In the genomic region with DNA sequence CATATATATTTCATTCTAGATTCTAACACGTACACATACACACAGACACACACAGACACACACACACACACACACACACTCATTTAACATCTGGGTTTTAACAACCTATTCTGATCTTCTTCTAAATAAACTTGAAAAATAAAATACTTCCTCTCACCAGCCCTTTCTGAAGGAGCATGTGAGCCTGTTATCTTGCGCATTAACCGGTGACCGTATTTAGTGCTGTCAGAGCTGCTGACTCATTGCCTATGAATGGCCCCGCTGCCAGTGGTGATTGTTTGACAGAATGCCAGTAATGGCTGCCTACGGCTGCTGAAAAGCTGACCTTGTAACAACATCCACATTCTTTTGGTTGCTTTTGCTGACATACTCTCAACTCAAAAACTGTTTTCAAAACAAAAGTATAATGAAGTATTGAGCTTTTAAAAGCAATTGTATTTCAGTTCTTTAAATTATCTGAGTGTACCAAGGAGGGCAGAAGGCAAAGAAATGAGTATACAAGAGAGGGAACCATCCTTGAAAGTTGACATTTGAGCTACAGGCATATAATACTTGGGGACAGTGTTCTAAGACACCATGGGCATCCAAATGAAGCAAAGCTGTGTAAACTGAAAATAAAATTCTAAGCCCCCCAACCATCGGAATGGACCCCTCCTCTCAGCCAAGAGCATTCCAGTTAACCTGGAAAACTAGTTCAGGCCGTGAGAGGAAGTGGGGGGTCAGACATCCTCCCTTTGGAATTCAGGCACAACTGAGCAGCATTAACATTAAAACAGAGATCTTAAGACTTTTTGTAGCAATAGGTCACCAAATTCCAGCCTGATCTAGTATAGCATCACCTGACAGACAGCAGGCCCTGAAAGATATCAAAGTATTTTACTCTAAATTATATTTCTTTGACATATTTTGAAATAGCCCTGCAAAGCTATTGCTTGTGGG, we compare ENCODE assay signal across 8 cellular contexts. TPM values are rescaled to one million over a fixed set of nuclear protein-coding genes. Genes with fewer than 3 reads are reported as not detected.
DNase-seq lines count a peak whose midpoint lies in the region; ATAC-seq, FAIRE-seq and TF ChIP-seq lines count a peak whose summit lies in the region.

No MANE protein-coding gene starts in this region.

- H3K27ac ChIP-seq in psoas muscle: peak overlapping the region; percentile 93

- WGBS in psoas muscle, 3 donors: 13 to 21% (median 14%) methylated on average over 8 of the region's 8 CpGs

- no peaks in the 10 kb centered on the region for H3K27me3 ChIP-seq in psoas muscle (ENCODE audit: insufficient read depth in 3 of 3, low read length in 2 of 3)

- no peak for TF ChIP-seq CTCF in psoas muscle (IDR thresholded peaks at IDR 0.05)

- DNase-seq in NCI-H2081 (lab: John Stamatoyannopoulos, UW): peak; percentile 61 to 85
- DNase-seq in astrocyte of the hippocampus (ENCODE audit: low read depth, low spot score): peak; percentile 98
- DNase-seq in hepatic stellate cell (ENCODE audit: low spot score): peak; percentile 73
- peak; percentile 73 to 87 for DNase-seq in psoas muscle
- DNase-seq in stimulated activated naive CD8-positive, alpha-beta T cell treated with anti-CD3 and anti-CD28 coated beads, Interleukin-15, amount 100 ng/mL, for 72 hours: no peak
- DNase-seq in GM19240 (ENCODE audit: insufficient read length, low spot score): no peak

- no peak overlapping the region for H3K4me3 Mint-ChIP-seq in stimulated activated naive CD8-positive, alpha-beta T cell treated with anti-CD3 and anti-CD28 coated beads, Interleukin-15, amount 100 ng/mL, for 72 hours

- intact Hi-C loops in psoas muscle (cut with DNase I): loop anchor here (2.0 to 5.0 kb wide), 3 partner anchors 47 to 129 kb away; no protein-coding TSS in a partner anchor

- no peaks in the 10 kb centered on the region for H3K36me3 ChIP-seq in psoas muscle (ENCODE audit: insufficient read depth in 1 of 2, low read depth in 1 of 2)

- H3K9me3 ChIP-seq in psoas muscle: no peaks in the 10 kb centered on the region

- peaks cover 52% of the 10 kb centered on the region for H3K4me1 ChIP-seq in psoas muscle

- H3K27me3 Mint-ChIP-seq in stimulated activated naive CD8-positive, alpha-beta T cell treated with anti-CD3 and anti-CD28 coated beads, Interleukin-15, amount 100 ng/mL, for 72 hours: peaks cover 21% of the 10 kb centered on the region

- H3K9me3 Mint-ChIP-seq in stimulated activated naive CD8-positive, alpha-beta T cell treated with anti-CD3 and anti-CD28 coated beads, Interleukin-15, amount 100 ng/mL, for 72 hours: no peaks in the 10 kb centered on the region

- H3K4me1 Mint-ChIP-seq in stimulated activated naive CD8-positive, alpha-beta T cell treated with anti-CD3 and anti-CD28 coated beads, Interleukin-15, amount 100 ng/mL, for 72 hours: no peaks in the 10 kb centered on the region

- H3K4me3 ChIP-seq in psoas muscle: peak overlapping the region; percentile 45

- no peak overlapping the region for H3K27ac Mint-ChIP-seq in stimulated activated naive CD8-positive, alpha-beta T cell treated with anti-CD3 and anti-CD28 coated beads, Interleukin-15, amount 100 ng/mL, for 72 hours

- FAIRE-seq in G401.6 (lab: Jason Lieb, UNC): peak; percentile 99

- ATAC-seq in psoas muscle: peak; percentile 95 to 96 (median 96)
- no peak for ATAC-seq in HG03196 (IDR thresholded peaks at IDR 0.05; ENCODE audit: unreplicated experiment)
- no peak for ATAC-seq in stimulated activated naive CD8-positive, alpha-beta T cell treated with anti-CD3 and anti-CD28 coated beads, Interleukin-15, amount 100 ng/mL, for 72 hours

RNA-seq across cellular contexts. Expression of gene DTNA, which starts 50.2 kb away (rescaled TPM):
- total RNA-seq in psoas muscle: 100 to 1,000 TPM in 1 of 4 donors, 10 to 100 TPM in 3; 82.0 to 103 (median 94.2) TPM
- 10 to 100 TPM; 12.6 to 61.6 (median 36.0) TPM for polyA plus RNA-seq in psoas muscle

Comparison
In these comparisons a context has a peak if more than half of its experiments do, and no peak if none do; other contexts are left out.
1. DNase-seq: peak in NCI-H2081 (2 of 2), astrocyte of the hippocampus (single experiment), hepatic stellate cell (single experiment) and psoas muscle (2 of 2); none in stimulated activated naive CD8-positive, alpha-beta T cell treated with anti-CD3 and anti-CD28 coated beads, Interleukin-15, amount 100 ng/mL, for 72 hours (0 of 2) and GM19240 (single experiment).
2. ATAC-seq: peak in psoas muscle (4 of 4); none in HG03196 (single experiment) and stimulated activated naive CD8-positive, alpha-beta T cell treated with anti-CD3 and anti-CD28 coated beads, Interleukin-15, amount 100 ng/mL, for 72 hours (single experiment).